Comparison of ENCODE assay signal across 6 cellular contexts in the genomic region with DNA sequence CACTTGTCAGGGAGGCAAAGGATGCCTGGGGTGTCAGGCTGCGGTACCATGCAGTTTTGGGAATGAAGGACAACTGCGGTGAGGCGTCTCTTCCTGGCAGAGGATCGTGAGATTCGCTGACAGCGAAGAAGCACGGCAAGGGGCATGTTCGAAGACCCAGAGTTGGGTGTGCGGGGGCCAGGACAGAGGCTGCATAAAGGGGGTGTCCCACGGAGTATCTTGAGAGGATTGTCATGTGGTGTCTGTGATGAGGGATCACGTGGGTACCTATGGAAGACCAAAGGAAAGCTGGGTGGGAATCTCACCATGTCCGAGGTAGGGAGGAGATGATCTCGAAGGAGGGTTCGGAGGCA. TPM values are rescaled to one million over a fixed set of nuclear protein-coding genes. Genes with fewer than 3 reads are reported as not detected.
DNase-seq lines count a peak whose midpoint lies in the region; FAIRE-seq and TF ChIP-seq lines count a peak whose summit lies in the region.

No MANE protein-coding gene starts in this region.

- peak overlapping the region; percentile 54 to 64 (median 58) for H3K9ac ChIP-seq in H1 (replicated peaks in 1 of 4; ENCODE audit: extremely low read depth in 1 of 4, low read depth in 3 of 4, low read length in 3 of 4)

- peaks cover 17% of the 10 kb centered on the region for H3K79me1 ChIP-seq in H1 (ENCODE audit: low read depth, low read length)

- no peak overlapping the region for H3K56ac ChIP-seq in H1 (replicated peaks; ENCODE audit: insufficient read length, low read depth, low read length)

- H3K27ac ChIP-seq in A673 (ENCODE audit: low read depth, low read length, poor library complexity, severe bottlenecking) (peak overlapping the region; percentile 94), HL-60 (replicated peaks) (peak overlapping the region; percentile 51), H1 (ENCODE audit: low read depth, low read length) (peak overlapping the region; percentile 17; the same call in 1 of the 2 replicates), sigmoid colon (peak overlapping the region; percentile 82 to 85 (median 85))

- peak overlapping the region; percentile 37; the same call in 1 of the 2 replicates for H2BK15ac ChIP-seq in H1 (ENCODE audit: low read length)

- DNase-seq in A673 (ENCODE audit: low spot score) (no peak), HL-60 (ENCODE audit: low read depth in 1 of 2, low spot score in 1 of 2) (no peak), H1 (ENCODE audit: low read depth in 1 of 2, low spot score in 2 of 2) (no peak), sigmoid colon (no peak), NCI-H524 treated with DMSO at 0.1 percent for 48 hours (lab: John Stamatoyannopoulos, UW) (no peak)
- DNase-seq in stimulated activated CD4-positive, alpha-beta T cell treated with anti-CD3 and anti-CD28 coated beads, Interleukin-4, amount 100 ng/mL, for 1 hour = no peak

- H4K91ac ChIP-seq in H1 (replicated peaks; ENCODE audit: insufficient read length, low read length) = no peak overlapping the region

- CTCF ChIA-PET in A673 (lab: Charles Lee) = no interaction called here
- CTCF ChIA-PET in H1 (lab: Charles Lee; ENCODE audit: partially characterized antibody) = interaction anchor here (0.8 to 5.1 kb wide), 12 partner anchors 9 to 167 kb away, joined by 3 to 27 read pairs (median 4); a partner anchor contains a TSS

- peaks cover 13% of the 10 kb centered on the region for H3K4me1 ChIP-seq in A673 (ENCODE audit: insufficient read depth, low read length, poor library complexity, severe bottlenecking)
- H3K4me1 ChIP-seq in H1 (replicated peaks in 1 of 4; ENCODE audit: control insufficient read depth in 3 of 4, insufficient read depth in 4 of 4, low read length in 3 of 4) = peaks cover 2 to 16% (median 4%) of the 10 kb centered on the region in 4 experiments; a peak in 5 of 7 replicates
- peaks cover 0 to 29% (median 17%) of the 10 kb centered on the region in 4 donors for H3K4me1 ChIP-seq in sigmoid colon

- BruUV-seq in A673 (replicated peaks; lab: Mats Ljungman, UMichigan) = TSS peak; percentile 78

- no peak overlapping the region for H2AFZ ChIP-seq in H1 (ENCODE audit: low read length)

- no peak overlapping the region for H2BK120ac ChIP-seq in H1 (replicated peaks; ENCODE audit: low read depth, low read length)

- peak overlapping the region; percentile 77 to 99 for H3K4me2 ChIP-seq in H1 (ENCODE audit: insufficient read depth in 1 of 2, low read depth in 2 of 2, low read length in 2 of 2)

- no peak overlapping the region for H3K4ac ChIP-seq in H1 (replicated peaks; ENCODE audit: insufficient read length, low read depth, low read length)

- 21% methylated on average over 14 of the region's 14 CpGs; no CpG with 5 or more reads in 1 of the 2 experiments for WGBS in H1 (ENCODE audit: extremely low coverage in 1 of 2, insufficient coverage in 1 of 2, insufficient read length in 1 of 2, insufficient replicate concordance in 2 of 2, low coverage in 1 of 2, low lambda C conversion rate in 2 of 2, missing lambda C conversion rate in 1 of 2), 2 experiments
- 10 to 16% methylated on average over 14 of the region's 14 CpGs for WGBS in sigmoid colon, 2 donors

- no peak for FAIRE-seq in H1 (lab: Jason Lieb, UNC)

- H3K27me3 ChIP-seq in A673 (replicated peaks; ENCODE audit: insufficient read depth, low read depth, low read length, poor library complexity) (no peaks in the 10 kb centered on the region), HL-60 (ENCODE audit: insufficient read depth, poor library complexity, severe bottlenecking) (no peaks in the 10 kb centered on the region), H1 (replicated peaks in 1 of 4; ENCODE audit: control insufficient read depth in 3 of 4, extremely low read depth in 1 of 4, insufficient read depth in 3 of 4, low read length in 3 of 4) (no peaks in the 10 kb centered on the region), sigmoid colon (no peaks in the 10 kb centered on the region)

- POLR2A ChIA-PET in A673 (lab: Charles Lee; ENCODE audit: low non-redundant PET) = interaction anchor here (0.5 kb wide), 1 partner anchor 311 kb away, joined by 6 read pairs; no protein-coding TSS in a partner anchor
- POLR2A ChIA-PET in H1 (lab: Charles Lee; ENCODE audit: partially characterized antibody) = interaction anchor here (0.8 to 4.1 kb wide), 16 partner anchors 10 to 250 kb away, joined by 3 to 27 read pairs (median 6); a partner anchor contains a TSS

- peak overlapping the region; percentile 52; the same call in 1 of the 2 replicates for H4K8ac ChIP-seq in H1 (ENCODE audit: extremely low read depth, insufficient read depth, low read length)

- TF ChIP-seq POLR2A in H1 (IDR thresholded peaks at IDR 0.05; ENCODE audit: control extremely low read depth in 1 of 2, low read depth in 2 of 2, low read length in 2 of 2) = no peak
- no peak for TF ChIP-seq POLR2A in sigmoid colon (IDR thresholded peaks at IDR 0.05)

- no peak overlapping the region for H2AK5ac ChIP-seq in H1 (ENCODE audit: low read depth, low read length)

- peak overlapping the region; percentile 84; the same call in 1 of the 2 replicates for H2BK5ac ChIP-seq in H1 (ENCODE audit: low read depth, low read length)

- peaks cover 16 to 49% of the 10 kb centered on the region in 2 experiments for H3K79me2 ChIP-seq in H1 (ENCODE audit: control insufficient read depth in 1 of 2, insufficient read depth in 2 of 2, low read length in 2 of 2)

- H3K36me3 ChIP-seq in A673 (ENCODE audit: insufficient read depth, low read length, poor library complexity, severe bottlenecking) (no peaks in the 10 kb centered on the region), H1 (ENCODE audit: control insufficient read depth in 2 of 4, insufficient read depth in 4 of 4, low read length in 3 of 4) (peaks cover 0 to 5% (median 2%) of the 10 kb centered on the region in 4 experiments; a peak in 4 of 8 replicates), sigmoid colon (no peaks in the 10 kb centered on the region)

- intact Hi-C loops in A673 (cut with micrococcal nuclease; ENCODE audit: unreplicated experiment) = no loop called here
- intact Hi-C loops in sigmoid colon (cut with DNase I) = loop anchor here (2.0 to 10.0 kb wide), 2 partner anchors 19 to 941 kb away; a partner anchor contains a TSS

- H3K9me3 ChIP-seq in A673 (ENCODE audit: low read depth, low read length, poor library complexity, severe bottlenecking) (no peaks in the 10 kb centered on the region), H1 (ENCODE audit: insufficient read depth in 2 of 2, low read depth in 1 of 2, low read length in 1 of 2) (peaks cover 1 to 2% of the 10 kb centered on the region in 2 experiments; a peak in 1 of 4 replicates), sigmoid colon (no peaks in the 10 kb centered on the region)

- no peak overlapping the region for H3K23ac ChIP-seq in H1 (ENCODE audit: insufficient read length)

- no peak overlapping the region for H3K18ac ChIP-seq in H1 (ENCODE audit: extremely low read depth, low read length)

- no peak overlapping the region for H4K5ac ChIP-seq in H1 (ENCODE audit: insufficient read length, low read depth, low read length)

- H2BK20ac ChIP-seq in H1 (ENCODE audit: low read length) = 0 out of 2 replicates have a peak overlapping the region, but pooled peaks have one; percentile 68

- no peak overlapping the region for H3K14ac ChIP-seq in H1 (ENCODE audit: insufficient read length)

- H4K20me1 ChIP-seq in H1 (replicated peaks in 1 of 2; ENCODE audit: control insufficient read depth in 1 of 2, insufficient read depth in 2 of 2, low read length in 2 of 2) = peaks cover 0 to 7% of the 10 kb centered on the region in 2 experiments

- TF ChIP-seq RAD21 in H1 (IDR thresholded peaks at IDR 0.05 in 1 of 2, conservative IDR thresholded peaks at IDR 0.05 in 1 of 2; ENCODE audit: low read depth in 2 of 2, low read length in 2 of 2) = no peak

- peak overlapping the region; percentile 65 for H3K4me3 ChIP-seq in A673 (ENCODE audit: low read depth, low read length, poor library complexity, severe bottlenecking)
- H3K4me3 ChIP-seq in HL-60 (replicated peaks; ENCODE audit: insufficient read depth, low read length) = peak overlapping the region; percentile 97
- peak overlapping the region; percentile 78 to 97 (median 94) for H3K4me3 ChIP-seq in H1 (ENCODE audit: extremely low read depth in 1 of 4, insufficient read depth in 2 of 4, low read depth in 3 of 4, low read length in 4 of 4)
- peak overlapping the region; percentile 75 to 91 (median 86) for H3K4me3 ChIP-seq in sigmoid colon

- peaks cover 6% of the 10 kb centered on the region; the same call in 1 of the 2 replicates for H3K23me2 ChIP-seq in H1 (ENCODE audit: low read depth, low read length)

- TF ChIP-seq EP300 in H1 (IDR thresholded peaks at IDR 0.05; ENCODE audit: borderline replicate concordance in 1 of 2, low read depth in 2 of 2, low read length in 2 of 2) (no peak), sigmoid colon (IDR thresholded peaks at IDR 0.05) (no peak)

- TF ChIP-seq CTCF in A673 (conservative IDR thresholded peaks at IDR 0.05; ENCODE audit: low read depth, low read length) (no peak), HL-60 (IDR thresholded peaks at IDR 0.05; ENCODE audit: insufficient read depth, low read length) (no peak), H1 (IDR thresholded peaks at IDR 0.05; ENCODE audit: control extremely low read depth in 1 of 3, insufficient read depth in 1 of 3, low read depth in 1 of 3, low read length in 3 of 3) (no peak), sigmoid colon (IDR thresholded peaks at IDR 0.05) (no peak)

- H2BK12ac ChIP-seq in H1 (ENCODE audit: low read depth, low read length) = no peak overlapping the region

RNA-seq across cellular contexts. Expression of a gene that starts 0.4 kb away (rescaled TPM):
- 28.9 and 30.9 TPM in 2 replicates for total RNA-seq in A673 (2021)
- total RNA-seq in H1 (2021; fragmentation: NEBNext Ultra II Directional; extraction: Animal tissue kit (Norgen Biotek cat#: 25700)) = 23.4 and 31.4 TPM in 2 replicates
- polyA plus RNA-seq in H1 (2011; rRNA removed) = 27.0 and 32.1 TPM in 2 replicates
- polyA plus RNA-seq in H1 (2011; cell fraction: cytosol; rRNA removed) = 26.1 TPM
- polyA plus RNA-seq in H1 (2011; cell fraction: nucleus; rRNA removed) = 19.4 TPM
- 21.8 to 26.9 TPM (median 25.5 TPM) in 4 replicates for polyA plus RNA-seq in H1 (2012, experiment 1 of 2)
- 11.2 TPM for polyA plus RNA-seq in H1 (2012, experiment 2 of 2)
- 19.3 TPM for polyA plus RNA-seq in H1 (2013, experiment 1 of 2)
- polyA plus RNA-seq in H1 (2013, experiment 2 of 2) = 21.1 TPM
- 50.6 and 53.0 TPM in 2 replicates for polyA minus RNA-seq in H1 (2011; rRNA and poly(A)+ RNA removed)
- polyA minus RNA-seq in H1 (2011; cell fraction: cytosol; rRNA and poly(A)+ RNA removed) = 18.2 TPM
- 15.3 TPM for polyA minus RNA-seq in H1 (2011; cell fraction: nucleus; rRNA and poly(A)+ RNA removed)
- 10 to 100 TPM in 1 of 4 donors, 1 to 10 TPM in 3; 8.6 to 13.3 (median 9.4) TPM for total RNA-seq in sigmoid colon
- 10 to 100 TPM in 2 of 3 donors, 1 to 10 TPM in 1; 7.8 to 15.3 (median 11.8) TPM for polyA plus RNA-seq in sigmoid colon

RNA-seq across cellular contexts. Expression of a gene that starts 18.5 kb away (rescaled TPM):
- total RNA-seq in A673 (2021) (89.6 and 96.6 TPM in 2 replicates), sigmoid colon (10 to 100 TPM; 41.1 to 61.2 (median 50.8) TPM)
- 113 and 116 TPM in 2 replicates for total RNA-seq in H1 (2021; fragmentation: NEBNext Ultra II Directional; extraction: Animal tissue kit (Norgen Biotek cat#: 25700))
- polyA plus RNA-seq in H1 (2011; rRNA removed) (296 and 337 TPM in 2 replicates), sigmoid colon (10 to 100 TPM; 46.2 to 75.1 (median 60.7) TPM)
- polyA plus RNA-seq in H1 (2011; cell fraction: cytosol; rRNA removed) = 245 TPM
- polyA plus RNA-seq in H1 (2011; cell fraction: nucleus; rRNA removed) = 147 TPM
- polyA plus RNA-seq in H1 (2012, experiment 1 of 2) = 99.8 to 147 TPM (median 136 TPM) in 4 replicates
- 165 TPM for polyA plus RNA-seq in H1 (2012, experiment 2 of 2)
- polyA plus RNA-seq in H1 (2013, experiment 1 of 2) = 91.8 TPM
- 90.0 TPM for polyA plus RNA-seq in H1 (2013, experiment 2 of 2)
- 59.3 and 61.4 TPM in 2 replicates for polyA minus RNA-seq in H1 (2011; rRNA and poly(A)+ RNA removed)
- 43.6 TPM for polyA minus RNA-seq in H1 (2011; cell fraction: cytosol; rRNA and poly(A)+ RNA removed)
- 23.0 TPM for polyA minus RNA-seq in H1 (2011; cell fraction: nucleus; rRNA and poly(A)+ RNA removed)

RNA-seq across cellular contexts. Expression of a gene that starts 40.9 kb away (rescaled TPM):
- total RNA-seq in A673 (2021) = 0.77 and 0.92 TPM in 2 replicates
- 5.9 and 7.3 TPM in 2 replicates for total RNA-seq in H1 (2021; fragmentation: NEBNext Ultra II Directional; extraction: Animal tissue kit (Norgen Biotek cat#: 25700))
- polyA plus RNA-seq in H1 (2011; rRNA removed) = 10.6 and 12.0 TPM in 2 replicates
- polyA plus RNA-seq in H1 (2011; cell fraction: cytosol; rRNA removed) = 10.3 TPM
- polyA plus RNA-seq in H1 (2011; cell fraction: nucleus; rRNA removed) = 27.7 TPM
- 5.9 to 11.9 TPM (median 8.7 TPM) in 4 replicates for polyA plus RNA-seq in H1 (2012, experiment 1 of 2)
- 6.4 TPM for polyA plus RNA-seq in H1 (2012, experiment 2 of 2)
- 6.5 TPM for polyA plus RNA-seq in H1 (2013, experiment 1 of 2)
- polyA plus RNA-seq in H1 (2013, experiment 2 of 2) = 6.3 TPM
- polyA minus RNA-seq in H1 (2011; rRNA and poly(A)+ RNA removed) = 11.9 TPM in 2 replicates
- 12.0 TPM for polyA minus RNA-seq in H1 (2011; cell fraction: cytosol; rRNA and poly(A)+ RNA removed)
- polyA minus RNA-seq in H1 (2011; cell fraction: nucleus; rRNA and poly(A)+ RNA removed) = 15.1 TPM
- total RNA-seq in sigmoid colon = 1 to 10 TPM; 1.6 to 2.9 (median 1.8) TPM
- polyA plus RNA-seq in sigmoid colon = 1 to 10 TPM; 1.4 to 6.3 (median 1.8) TPM

RNA-seq across cellular contexts. Expression of a gene that starts 47.7 kb away (rescaled TPM):
- total RNA-seq in A673 (2021) (2.4 and 2.8 TPM in 2 replicates), sigmoid colon (10 to 100 TPM in 1 of 4 donors, 1 to 10 TPM in 3; 3.9 to 15.9 (median 6.5) TPM)
- total RNA-seq in H1 (2021; fragmentation: NEBNext Ultra II Directional; extraction: Animal tissue kit (Norgen Biotek cat#: 25700)) = 0.78 and 1.2 TPM in 2 replicates
- polyA plus RNA-seq in H1 (2011; rRNA removed) (1.5 and 3.2 TPM in 2 replicates), sigmoid colon (1 to 10 TPM in 1 of 3 donors, not detected in 2; 1.0 TPM)
- 1.9 TPM for polyA plus RNA-seq in H1 (2011; cell fraction: cytosol; rRNA removed)
- polyA plus RNA-seq in H1 (2011; cell fraction: nucleus; rRNA removed) = 7.6 TPM
- 0.84 to 3.5 TPM (median 2.3 TPM) in 4 replicates for polyA plus RNA-seq in H1 (2012, experiment 1 of 2)
- 1.1 TPM for polyA plus RNA-seq in H1 (2012, experiment 2 of 2)
- polyA plus RNA-seq in H1 (2013, experiment 1 of 2) = 0.95 TPM
- polyA plus RNA-seq in H1 (2013, experiment 2 of 2) = 0.44 TPM
- 0.60 and 0.88 TPM in 2 replicates for polyA minus RNA-seq in H1 (2011; rRNA and poly(A)+ RNA removed)
- not detected for polyA minus RNA-seq in H1 (2011; cell fraction: cytosol; rRNA and poly(A)+ RNA removed)
- polyA minus RNA-seq in H1 (2011; cell fraction: nucleus; rRNA and poly(A)+ RNA removed) = 3.2 TPM

RNA-seq across cellular contexts. Expression of a gene that starts 53.6 kb away (rescaled TPM):
- 4.1 and 5.4 TPM in 2 replicates for total RNA-seq in A673 (2021)
- 7.1 and 7.2 TPM in 2 replicates for total RNA-seq in H1 (2021; fragmentation: NEBNext Ultra II Directional; extraction: Animal tissue kit (Norgen Biotek cat#: 25700))
- polyA plus RNA-seq in H1 (2011; rRNA removed) = 11.3 and 20.2 TPM in 2 replicates
- polyA plus RNA-seq in H1 (2011; cell fraction: cytosol; rRNA removed) = 9.6 TPM
- polyA plus RNA-seq in H1 (2011; cell fraction: nucleus; rRNA removed) = 51.0 TPM
- 11.2 to 16.4 TPM (median 12.5 TPM) in 4 replicates for polyA plus RNA-seq in H1 (2012, experiment 1 of 2)
- 3.1 TPM for polyA plus RNA-seq in H1 (2012, experiment 2 of 2)
- polyA plus RNA-seq in H1 (2013, experiment 1 of 2) = 7.7 TPM
- polyA plus RNA-seq in H1 (2013, experiment 2 of 2) = 5.3 TPM
- polyA minus RNA-seq in H1 (2011; rRNA and poly(A)+ RNA removed) = 1.1 TPM in 2 replicates
- 4.1 TPM for polyA minus RNA-seq in H1 (2011; cell fraction: cytosol; rRNA and poly(A)+ RNA removed)
- polyA minus RNA-seq in H1 (2011; cell fraction: nucleus; rRNA and poly(A)+ RNA removed) = 4.6 TPM
- total RNA-seq in sigmoid colon = 1 to 10 TPM in 3 of 4 donors, under 1 TPM in 1; 0.99 to 7.7 (median 7.2) TPM
- polyA plus RNA-seq in sigmoid colon = 1 to 10 TPM in 2 of 3 donors, under 1 TPM in 1; 0.69 to 3.4 (median 3.0) TPM

Comparison
In these comparisons a context has a peak if more than half of its experiments do, and no peak if none do; other contexts are left out.
1. H3K27ac ChIP-seq: peak in every context shown above with its lines; median percentile 94 in A673; 85 in sigmoid colon; 51 in HL-60; 17 in H1.